ENCODE assay signal across 23 cellular contexts in the genomic region with DNA sequence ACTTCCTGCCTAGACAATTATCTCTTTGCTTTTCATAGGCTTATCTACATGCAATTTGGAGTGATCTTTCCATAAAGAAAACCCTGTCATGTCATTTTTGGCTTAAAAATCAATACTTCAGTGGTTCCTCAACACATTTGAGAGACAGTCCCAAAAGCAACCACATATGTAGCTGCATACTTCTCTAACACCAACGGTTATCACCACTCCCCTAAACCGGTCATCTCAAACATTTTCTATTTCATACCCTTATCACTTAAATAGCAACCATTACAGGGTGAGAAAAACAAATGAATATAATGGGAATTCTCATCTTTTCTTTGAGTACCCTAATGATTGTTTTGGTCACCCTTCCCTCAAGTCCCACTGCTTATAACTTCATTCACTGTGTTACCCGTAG. TPM values are rescaled to one million over a fixed set of nuclear protein-coding genes. Genes with fewer than 3 reads are reported as not detected.
A peak's percentile ranks its signal among the peaks of the same experiment; 100 is the strongest.
DNase-seq lines count a peak whose midpoint lies in the region; ATAC-seq lines count a peak whose summit lies in the region.
"Had no signal": no experiment of that assay in that cellular context is flagged by ENCODE, and none has a peak within 500 bp of the region (broad histone marks: within the 10 kb centered on the region; RNA-seq: fewer than 3 reads in every experiment).

No MANE protein-coding gene starts in this region.

- H3K27me3 Mint-ChIP-seq in activated CD4-positive, alpha-beta memory T cell treated with anti-CD3 and anti-CD28 coated beads for 36 hours: no peaks in the 10 kb centered on the region
- H3K27me3 Mint-ChIP-seq in activated CD4-positive, alpha-beta memory T cell treated with anti-CD3 and anti-CD28 coated beads, Interleukin-2, amount 10 ng/mL, durations not matched to agents 7 days and 5 days: no peaks in the 10 kb centered on the region
- H3K27me3 Mint-ChIP-seq in activated naive CD8-positive, alpha-beta T cell treated with anti-CD3 and anti-CD28 coated beads, Interleukin-2, amount 10 ng/mL, durations not matched to agents 7 days and 5 days: no peaks in the 10 kb centered on the region
- no peaks in the 10 kb centered on the region for H3K27me3 Mint-ChIP-seq in activated naive CD8-positive, alpha-beta T cell treated with anti-CD3 and anti-CD28 coated beads for 36 hours
- no peaks in the 10 kb centered on the region for H3K27me3 Mint-ChIP-seq in T-helper 2 cell treated with Interferon-gamma antibody and Interleukin-4, amounts not matched to agents 5 μg/mL and 100 μg/mL, for 36 hours (ENCODE audit: low read depth)
- H3K27me3 Mint-ChIP-seq: CD4-positive, CD25-positive, alpha-beta regulatory T cell had no signal

- intact Hi-C loops in activated CD4-positive, alpha-beta memory T cell treated with anti-CD3 and anti-CD28 coated beads for 36 hours (cut with micrococcal nuclease): loop anchor here (2.0 kb wide), 1 partner anchor 25 kb away; no protein-coding TSS in a partner anchor

- no peak for ATAC-seq in activated naive CD8-positive, alpha-beta T cell treated with anti-CD3 and anti-CD28 coated beads, Interleukin-2, amount 10 ng/mL, durations not matched to agents 7 days and 5 days (ENCODE audit: low read depth)
- peak; percentile 57 for ATAC-seq in stimulated activated effector memory CD8-positive, alpha-beta T cell treated with anti-CD3 and anti-CD28 coated beads, Interleukin-12 subunit alpha, Interleukin-12 subunit beta, amount 100 ng/mL, for 72 hours
- ATAC-seq: HCT116, PC-3 had no signal

- H3K4me3 Mint-ChIP-seq in activated CD4-positive, alpha-beta memory T cell treated with anti-CD3 and anti-CD28 coated beads for 36 hours: no peak overlapping the region
- no peak overlapping the region for H3K4me3 Mint-ChIP-seq in activated CD4-positive, alpha-beta memory T cell treated with anti-CD3 and anti-CD28 coated beads, Interleukin-2, amount 10 ng/mL, durations not matched to agents 7 days and 5 days
- H3K4me3 Mint-ChIP-seq in activated naive CD8-positive, alpha-beta T cell treated with anti-CD3 and anti-CD28 coated beads, Interleukin-2, amount 10 ng/mL, durations not matched to agents 7 days and 5 days: peak overlapping the region; percentile 7
- no peak overlapping the region for H3K4me3 Mint-ChIP-seq in activated naive CD8-positive, alpha-beta T cell treated with anti-CD3 and anti-CD28 coated beads for 36 hours
- H3K4me3 Mint-ChIP-seq in T-helper 2 cell treated with Interferon-gamma antibody and Interleukin-4, amounts not matched to agents 5 μg/mL and 100 μg/mL, for 36 hours: peak overlapping the region; percentile 17
- H3K4me3 Mint-ChIP-seq in stimulated activated effector memory CD8-positive, alpha-beta T cell treated with anti-CD3 and anti-CD28 coated beads, Interleukin-12 subunit alpha, Interleukin-12 subunit beta, amount 100 ng/mL, for 72 hours: no peak overlapping the region

- peak overlapping the region; percentile 26 for H3K27ac Mint-ChIP-seq in activated CD4-positive, alpha-beta memory T cell treated with anti-CD3 and anti-CD28 coated beads for 36 hours
- H3K27ac Mint-ChIP-seq in activated CD4-positive, alpha-beta memory T cell treated with anti-CD3 and anti-CD28 coated beads, Interleukin-2, amount 10 ng/mL, durations not matched to agents 7 days and 5 days: no peak overlapping the region
- H3K27ac Mint-ChIP-seq in activated naive CD8-positive, alpha-beta T cell treated with anti-CD3 and anti-CD28 coated beads, Interleukin-2, amount 10 ng/mL, durations not matched to agents 7 days and 5 days: no peak overlapping the region
- H3K27ac Mint-ChIP-seq in activated naive CD8-positive, alpha-beta T cell treated with anti-CD3 and anti-CD28 coated beads for 36 hours: no peak overlapping the region
- H3K27ac Mint-ChIP-seq in T-helper 2 cell treated with Interferon-gamma antibody and Interleukin-4, amounts not matched to agents 5 μg/mL and 100 μg/mL, for 36 hours: peak overlapping the region; percentile 62
- H3K27ac Mint-ChIP-seq in stimulated activated effector memory CD8-positive, alpha-beta T cell treated with anti-CD3 and anti-CD28 coated beads, Interleukin-12 subunit alpha, Interleukin-12 subunit beta, amount 100 ng/mL, for 72 hours: no peak overlapping the region
- H3K27ac Mint-ChIP-seq: CD4-positive, CD25-positive, alpha-beta regulatory T cell had no signal

- H3K36me3 Mint-ChIP-seq in activated CD4-positive, alpha-beta memory T cell treated with anti-CD3 and anti-CD28 coated beads for 36 hours: peaks cover 36% of the 10 kb centered on the region
- H3K36me3 Mint-ChIP-seq in activated CD4-positive, alpha-beta memory T cell treated with anti-CD3 and anti-CD28 coated beads, Interleukin-2, amount 10 ng/mL, durations not matched to agents 7 days and 5 days (ENCODE audit: low read depth): peaks cover 65% of the 10 kb centered on the region
- H3K36me3 Mint-ChIP-seq in activated naive CD8-positive, alpha-beta T cell treated with anti-CD3 and anti-CD28 coated beads, Interleukin-2, amount 10 ng/mL, durations not matched to agents 7 days and 5 days: peaks cover 68% of the 10 kb centered on the region
- peaks cover 75% of the 10 kb centered on the region for H3K36me3 Mint-ChIP-seq in activated naive CD8-positive, alpha-beta T cell treated with anti-CD3 and anti-CD28 coated beads for 36 hours
- H3K36me3 Mint-ChIP-seq in T-helper 2 cell treated with Interferon-gamma antibody and Interleukin-4, amounts not matched to agents 5 μg/mL and 100 μg/mL, for 36 hours (ENCODE audit: low read depth): peaks cover 66% of the 10 kb centered on the region
- peaks cover 30% of the 10 kb centered on the region for H3K36me3 Mint-ChIP-seq in stimulated activated effector memory CD8-positive, alpha-beta T cell treated with anti-CD3 and anti-CD28 coated beads, Interleukin-12 subunit alpha, Interleukin-12 subunit beta, amount 100 ng/mL, for 72 hours

- H3K4me1 Mint-ChIP-seq in activated CD4-positive, alpha-beta memory T cell treated with anti-CD3 and anti-CD28 coated beads for 36 hours (ENCODE audit: low read depth): peaks cover 60% of the 10 kb centered on the region
- peaks cover 58% of the 10 kb centered on the region for H3K4me1 Mint-ChIP-seq in activated CD4-positive, alpha-beta memory T cell treated with anti-CD3 and anti-CD28 coated beads, Interleukin-2, amount 10 ng/mL, durations not matched to agents 7 days and 5 days
- peaks cover 39% of the 10 kb centered on the region for H3K4me1 Mint-ChIP-seq in activated naive CD8-positive, alpha-beta T cell treated with anti-CD3 and anti-CD28 coated beads, Interleukin-2, amount 10 ng/mL, durations not matched to agents 7 days and 5 days
- H3K4me1 Mint-ChIP-seq in activated naive CD8-positive, alpha-beta T cell treated with anti-CD3 and anti-CD28 coated beads for 36 hours: peaks cover 16% of the 10 kb centered on the region
- H3K4me1 Mint-ChIP-seq in T-helper 2 cell treated with Interferon-gamma antibody and Interleukin-4, amounts not matched to agents 5 μg/mL and 100 μg/mL, for 36 hours (ENCODE audit: low read depth): peaks cover 51% of the 10 kb centered on the region
- peaks cover 62% of the 10 kb centered on the region for H3K4me1 Mint-ChIP-seq in stimulated activated effector memory CD8-positive, alpha-beta T cell treated with anti-CD3 and anti-CD28 coated beads, Interleukin-12 subunit alpha, Interleukin-12 subunit beta, amount 100 ng/mL, for 72 hours

- POLR2A ChIA-PET in activated CD4-positive, alpha-beta memory T cell treated with anti-CD3 and anti-CD28 coated beads for 36 hours (lab: Charles Lee): interaction anchor here (1.2 kb wide), 1 partner anchor 27 kb away, joined by 3 read pairs; no protein-coding TSS in a partner anchor
- POLR2A ChIA-PET in activated CD4-positive, alpha-beta memory T cell treated with anti-CD3 and anti-CD28 coated beads, Interleukin-2, amount 10 ng/mL, durations not matched to agents 7 days and 5 days (lab: Charles Lee): no interaction called here
- POLR2A ChIA-PET in activated naive CD8-positive, alpha-beta T cell treated with anti-CD3 and anti-CD28 coated beads, Interleukin-2, amount 10 ng/mL, durations not matched to agents 7 days and 5 days (lab: Charles Lee): no interaction called here

- CTCF ChIA-PET in activated CD4-positive, alpha-beta memory T cell treated with anti-CD3 and anti-CD28 coated beads for 36 hours (lab: Charles Lee): no interaction called here
- CTCF ChIA-PET in activated CD4-positive, alpha-beta memory T cell treated with anti-CD3 and anti-CD28 coated beads, Interleukin-2, amount 10 ng/mL, durations not matched to agents 7 days and 5 days (lab: Charles Lee): no interaction called here

- no peak for DNase-seq in activated CD4-positive, alpha-beta memory T cell treated with anti-CD3 and anti-CD28 coated beads for 36 hours
- DNase-seq in activated CD4-positive, alpha-beta memory T cell treated with anti-CD3 and anti-CD28 coated beads, Interleukin-2, amount 10 ng/mL, durations not matched to agents 7 days and 5 days: no peak
- no peak for DNase-seq in activated naive CD8-positive, alpha-beta T cell treated with anti-CD3 and anti-CD28 coated beads, Interleukin-2, amount 10 ng/mL, durations not matched to agents 7 days and 5 days
- DNase-seq in activated naive CD8-positive, alpha-beta T cell treated with anti-CD3 and anti-CD28 coated beads for 36 hours: no peak
- DNase-seq in T-helper 2 cell treated with Interferon-gamma antibody and Interleukin-4, amounts not matched to agents 5 μg/mL and 100 μg/mL, for 36 hours (ENCODE audit: low spot score): no peak
- no peak for DNase-seq in stimulated activated effector memory CD8-positive, alpha-beta T cell treated with anti-CD3 and anti-CD28 coated beads, Interleukin-12 subunit alpha, Interleukin-12 subunit beta, amount 100 ng/mL, for 72 hours (ENCODE audit: low spot score in 2 of 2)
- DNase-seq in ureter (ENCODE audit: low spot score): no peak
- no peak for DNase-seq in NCI-H1417 treated with DMSO at 0.1 percent for 48 hours (lab: John Stamatoyannopoulos, UW)
- DNase-seq: CD4-positive, CD25-positive, alpha-beta regulatory T cell; DMS53; KBM-7; MG63; NCI-H1105 treated with DMSO at 0.1 percent for 48 hours; NCI-H2029 treated with DMSO at 0.1 percent for 48 hours; NCI-H446 treated with DMSO at 0.1 percent for 48 hours; NCI-H526; NCI-H82; NK-92 treated with Interleukin-12 subunit alpha and Interleukin-12 subunit beta, amount 100 ng/mL, for 24 hours; PC-3 had no signal

- H3K9me3 Mint-ChIP-seq in activated CD4-positive, alpha-beta memory T cell treated with anti-CD3 and anti-CD28 coated beads for 36 hours: peaks cover 10% of the 10 kb centered on the region
- peaks cover 14% of the 10 kb centered on the region for H3K9me3 Mint-ChIP-seq in activated CD4-positive, alpha-beta memory T cell treated with anti-CD3 and anti-CD28 coated beads, Interleukin-2, amount 10 ng/mL, durations not matched to agents 7 days and 5 days
- peaks cover 14% of the 10 kb centered on the region for H3K9me3 Mint-ChIP-seq in activated naive CD8-positive, alpha-beta T cell treated with anti-CD3 and anti-CD28 coated beads, Interleukin-2, amount 10 ng/mL, durations not matched to agents 7 days and 5 days
- peaks cover 21% of the 10 kb centered on the region for H3K9me3 Mint-ChIP-seq in activated naive CD8-positive, alpha-beta T cell treated with anti-CD3 and anti-CD28 coated beads for 36 hours
- peaks cover 18% of the 10 kb centered on the region for H3K9me3 Mint-ChIP-seq in T-helper 2 cell treated with Interferon-gamma antibody and Interleukin-4, amounts not matched to agents 5 μg/mL and 100 μg/mL, for 36 hours
- peaks cover 8% of the 10 kb centered on the region for H3K9me3 Mint-ChIP-seq in stimulated activated effector memory CD8-positive, alpha-beta T cell treated with anti-CD3 and anti-CD28 coated beads, Interleukin-12 subunit alpha, Interleukin-12 subunit beta, amount 100 ng/mL, for 72 hours

RNA-seq across cellular contexts. Expression of gene GLO1, which starts 5.1 kb away (rescaled TPM):
- total RNA-seq in activated CD4-positive, alpha-beta memory T cell treated with anti-CD3 and anti-CD28 coated beads for 36 hours: 100 to 1,000 TPM; 132 to 133 TPM
- total RNA-seq in activated CD4-positive, alpha-beta memory T cell treated with anti-CD3 and anti-CD28 coated beads, Interleukin-2, amount 10 ng/mL, durations not matched to agents 7 days and 5 days: 100 to 1,000 TPM; 105 to 110 TPM
- 10 to 100 TPM; 88.8 to 90.7 TPM for total RNA-seq in activated naive CD8-positive, alpha-beta T cell treated with anti-CD3 and anti-CD28 coated beads, Interleukin-2, amount 10 ng/mL, durations not matched to agents 7 days and 5 days
- 100 to 1,000 TPM; 163 to 168 TPM for total RNA-seq in activated naive CD8-positive, alpha-beta T cell treated with anti-CD3 and anti-CD28 coated beads for 36 hours
- total RNA-seq in ureter: 74.5 TPM

RNA-seq across cellular contexts. Expression of gene DNAH8, which starts 17.3 kb away (rescaled TPM):
- under 1 TPM; 0.02 to 0.22 TPM for total RNA-seq in activated CD4-positive, alpha-beta memory T cell treated with anti-CD3 and anti-CD28 coated beads for 36 hours
- total RNA-seq in activated CD4-positive, alpha-beta memory T cell treated with anti-CD3 and anti-CD28 coated beads, Interleukin-2, amount 10 ng/mL, durations not matched to agents 7 days and 5 days: under 1 TPM; 0.03 to 0.05 TPM
- total RNA-seq in activated naive CD8-positive, alpha-beta T cell treated with anti-CD3 and anti-CD28 coated beads, Interleukin-2, amount 10 ng/mL, durations not matched to agents 7 days and 5 days: under 1 TPM; 0.06 to 0.11 TPM
- under 1 TPM in 1 of 2 experiments, not detected in 1; 0.08 TPM for total RNA-seq in activated naive CD8-positive, alpha-beta T cell treated with anti-CD3 and anti-CD28 coated beads for 36 hours
- total RNA-seq in ureter: 0.13 TPM
- total RNA-seq: A172, H1, LHCN-M2 had no signal

RNA-seq across cellular contexts. Expression of gene BTBD9, which starts 58.1 kb away (rescaled TPM):
- total RNA-seq in activated CD4-positive, alpha-beta memory T cell treated with anti-CD3 and anti-CD28 coated beads for 36 hours: 10 to 100 TPM; 14.4 to 14.6 TPM
- total RNA-seq in activated CD4-positive, alpha-beta memory T cell treated with anti-CD3 and anti-CD28 coated beads, Interleukin-2, amount 10 ng/mL, durations not matched to agents 7 days and 5 days: 10 to 100 TPM; 14.7 to 16.1 TPM
- 10 to 100 TPM; 19.1 to 19.8 TPM for total RNA-seq in activated naive CD8-positive, alpha-beta T cell treated with anti-CD3 and anti-CD28 coated beads, Interleukin-2, amount 10 ng/mL, durations not matched to agents 7 days and 5 days
- 1 to 10 TPM; 6.8 to 7.0 TPM for total RNA-seq in activated naive CD8-positive, alpha-beta T cell treated with anti-CD3 and anti-CD28 coated beads for 36 hours
- 42.5 TPM for total RNA-seq in ureter

Comparison
In these comparisons a context has a peak if more than half of its experiments do, and no peak if none do; other contexts are left out.
1. H3K27ac Mint-ChIP-seq: peak in activated CD4-positive, alpha-beta memory T cell treated with anti-CD3 and anti-CD28 coated beads for 36 hours (single experiment) and T-helper 2 cell treated with Interferon-gamma antibody and Interleukin-4, amounts not matched to agents 5 μg/mL and 100 μg/mL, for 36 hours (single experiment); none in activated CD4-positive, alpha-beta memory T cell treated with anti-CD3 and anti-CD28 coated beads, Interleukin-2, amount 10 ng/mL, durations not matched to agents 7 days and 5 days (single experiment), activated naive CD8-positive, alpha-beta T cell treated with anti-CD3 and anti-CD28 coated beads, Interleukin-2, amount 10 ng/mL, durations not matched to agents 7 days and 5 days (single experiment), activated naive CD8-positive, alpha-beta T cell treated with anti-CD3 and anti-CD28 coated beads for 36 hours (single experiment) and stimulated activated effector memory CD8-positive, alpha-beta T cell treated with anti-CD3 and anti-CD28 coated beads, Interleukin-12 subunit alpha, Interleukin-12 subunit beta, amount 100 ng/mL, for 72 hours (single experiment).
2. H3K4me3 Mint-ChIP-seq: peak in activated naive CD8-positive, alpha-beta T cell treated with anti-CD3 and anti-CD28 coated beads, Interleukin-2, amount 10 ng/mL, durations not matched to agents 7 days and 5 days (single experiment) and T-helper 2 cell treated with Interferon-gamma antibody and Interleukin-4, amounts not matched to agents 5 μg/mL and 100 μg/mL, for 36 hours (single experiment); none in activated CD4-positive, alpha-beta memory T cell treated with anti-CD3 and anti-CD28 coated beads for 36 hours (single experiment), activated CD4-positive, alpha-beta memory T cell treated with anti-CD3 and anti-CD28 coated beads, Interleukin-2, amount 10 ng/mL, durations not matched to agents 7 days and 5 days (single experiment), activated naive CD8-positive, alpha-beta T cell treated with anti-CD3 and anti-CD28 coated beads for 36 hours (single experiment) and stimulated activated effector memory CD8-positive, alpha-beta T cell treated with anti-CD3 and anti-CD28 coated beads, Interleukin-12 subunit alpha, Interleukin-12 subunit beta, amount 100 ng/mL, for 72 hours (single experiment).